ENCODE assay signal across 8 cellular contexts in the genomic region with DNA sequence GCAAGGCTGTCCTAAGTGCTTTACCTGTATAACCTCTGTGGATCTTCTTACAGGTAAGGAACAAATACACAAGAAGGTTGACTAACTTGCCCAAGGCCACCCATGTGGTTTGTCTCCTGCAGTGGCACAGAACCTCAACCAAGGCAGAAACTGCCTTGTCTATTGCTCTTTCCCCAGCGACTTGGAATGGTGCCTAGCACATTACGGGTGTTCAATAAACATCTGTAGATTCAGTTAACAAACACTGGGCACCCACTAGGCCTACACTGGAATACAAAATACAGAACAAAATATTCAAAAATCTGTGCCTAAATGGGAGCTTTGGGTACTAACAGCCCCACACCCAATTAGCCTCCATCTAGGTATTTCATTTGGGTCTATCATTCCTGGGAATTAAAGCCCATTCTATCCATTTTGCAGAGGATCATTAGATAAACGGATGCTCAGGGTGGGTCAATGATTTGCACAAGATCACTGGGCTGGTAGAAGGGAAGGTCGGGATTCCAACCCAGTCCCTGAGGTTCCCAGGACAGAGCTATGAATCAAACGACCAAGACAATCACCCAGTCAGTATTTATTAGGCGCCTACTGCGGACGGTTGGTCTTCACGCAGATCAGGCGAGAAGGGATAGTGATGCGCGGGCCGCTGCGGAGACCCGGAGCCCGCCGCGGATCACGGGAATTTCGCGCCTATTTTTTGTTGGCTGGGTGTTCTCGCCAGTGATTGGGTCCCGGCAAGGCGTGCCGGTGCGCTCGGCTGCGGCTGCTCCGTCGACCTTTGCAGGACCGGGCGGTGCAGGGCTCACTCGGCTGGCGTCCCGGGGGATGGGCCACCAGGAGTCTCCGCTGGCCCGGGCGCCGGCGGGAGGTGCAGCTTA. TPM values are rescaled to one million over a fixed set of nuclear protein-coding genes. Genes with fewer than 3 reads are reported as not detected.
DNase-seq lines count a peak whose midpoint lies in the region; ATAC-seq and TF ChIP-seq lines count a peak whose summit lies in the region.

A gene (plus strand): TSS at position 771 of the 878 bp plus-strand sequence. CDS start 55 bp downstream, at position 826.

- H2AK5ac ChIP-seq in IMR-90 (ENCODE audit: low read depth, low read length) = peak within 1 kb of the TSS; percentile 35; the same call in 1 of the 2 replicates

- H2AFZ ChIP-seq in IMR-90 (replicated peaks; ENCODE audit: low read length, poor library complexity) = peak within 1 kb of the TSS; percentile 100
- peak within 1 kb of the TSS; percentile 80 for H2AFZ ChIP-seq in hepatocyte

- H3K36me3 ChIP-seq in ES-I3 (ENCODE audit: insufficient read depth, low read length) (no peaks in the 10 kb centered on the region; the same call in 1 of the 2 replicates), IMR-90 (ENCODE audit: control insufficient read depth, insufficient read depth, low read length) (0 out of 2 replicates have a peak, but pooled peaks cover 1% of the 10 kb centered on the region), hepatocyte (replicated peaks; ENCODE audit: insufficient read depth, low read depth) (no peaks in the 10 kb centered on the region), skeletal muscle satellite cell (ENCODE audit: insufficient read depth, low read length) (peaks cover 7% of the 10 kb centered on the region)

- H3K9me3 ChIP-seq in ES-I3 (ENCODE audit: control insufficient read depth, insufficient read depth, low read length) (no peaks in the 10 kb centered on the region), IMR-90 (ENCODE audit: control insufficient read depth, insufficient read depth, low read length) (no peaks in the 10 kb centered on the region), hepatocyte (ENCODE audit: low read depth) (no peaks in the 10 kb centered on the region), skeletal muscle satellite cell (replicated peaks; ENCODE audit: low read length) (no peaks in the 10 kb centered on the region)

- no peak for TF ChIP-seq RAD21 in IMR-90 (IDR thresholded peaks at IDR 0.05; ENCODE audit: low read length)

- no peaks in the 10 kb centered on the region; the same call in 1 of the 2 replicates for H3K27me3 ChIP-seq in IMR-90 (ENCODE audit: control insufficient read depth, insufficient read depth, low read length)
- no peaks in the 10 kb centered on the region for H3K27me3 ChIP-seq in hepatocyte
- H3K27me3 ChIP-seq in skeletal muscle satellite cell (ENCODE audit: control insufficient read depth, insufficient read depth, low read length) = no peaks in the 10 kb centered on the region

- H2BK120ac ChIP-seq in IMR-90 (ENCODE audit: low read depth, low read length) = peak within 1 kb of the TSS; percentile 100

- in situ Hi-C loops in IMR-90 (cut with MboI; ENCODE audit: low sequenced_read_pairs) = loop anchor here (25.0 kb wide), 1 partner anchor 711 kb away; a partner anchor contains a TSS

- H3K14ac ChIP-seq in IMR-90 (replicated peaks; ENCODE audit: low read depth, low read length) = peak within 1 kb of the TSS; percentile 100

- H3K56ac ChIP-seq in IMR-90 (ENCODE audit: extremely low read depth, insufficient read depth, low read length) = peak within 1 kb of the TSS; percentile 100

- H3K4me3 ChIP-seq in IMR-90 (ENCODE audit: insufficient read depth, low read depth, low read length) (peak within 1 kb of the TSS; percentile 81), hepatocyte (peak within 1 kb of the TSS; percentile 97), skeletal muscle satellite cell (ENCODE audit: low read length) (peak within 1 kb of the TSS; percentile 88)

- BruUV-seq in IMR-90 (replicated peaks; lab: Mats Ljungman, UMichigan) = no TSS peak

- no peaks in the 10 kb centered on the region for H3K9me2 ChIP-seq in hepatocyte (replicated peaks; ENCODE audit: insufficient read depth)

- H3K4me1 ChIP-seq in ES-I3 (ENCODE audit: insufficient read depth, low read length) (peaks cover 17% of the 10 kb centered on the region; the same call in 1 of the 2 replicates), IMR-90 (ENCODE audit: control insufficient read depth, insufficient read depth, low read length) (no peaks in the 10 kb centered on the region), hepatocyte (ENCODE audit: insufficient read depth) (peaks cover 26% of the 10 kb centered on the region), skeletal muscle satellite cell (ENCODE audit: control insufficient read depth, insufficient read depth, low read length) (peaks cover 20% of the 10 kb centered on the region)

- ATAC-seq in GM21737 (IDR thresholded peaks at IDR 0.05; ENCODE audit: unreplicated experiment) (peak; percentile 36), IMR-90 (ENCODE audit: low read depth) (peak; percentile 59)

- peaks cover 3% of the 10 kb centered on the region; the same call in 1 of the 2 replicates for H3K9me1 ChIP-seq in IMR-90 (ENCODE audit: insufficient read depth, low read length)

- peak within 1 kb of the TSS; percentile 99 for H3K27ac ChIP-seq in IMR-90 (ENCODE audit: insufficient read depth, low read length)
- H3K27ac ChIP-seq in RWPE1 = peak within 1 kb of the TSS; percentile 99
- H3K27ac ChIP-seq in adipose tissue (ENCODE audit: low read depth, low read length) = peak within 1 kb of the TSS; percentile 100
- peak within 1 kb of the TSS; percentile 100 for H3K27ac ChIP-seq in hepatocyte

- H3K4me2 ChIP-seq in IMR-90 (ENCODE audit: low read depth, low read length) (peak within 1 kb of the TSS; percentile 98), hepatocyte (peak within 1 kb of the TSS; percentile 90), skeletal muscle satellite cell (ENCODE audit: low read length) (peak within 1 kb of the TSS; percentile 100)

- no peak for DNase-seq in IMR-90
- DNase-seq in RWPE1 (ENCODE audit: low spot score) = peak; percentile 89
- DNase-seq in hepatocyte (ENCODE audit: low spot score) = peak; percentile 86
- DNase-seq in GDM1 (lab: John Stamatoyannopoulos, UW) = no peak

- peaks cover 18 to 39% of the 10 kb centered on the region in 2 experiments; a peak in 3 of 4 replicates for H3K79me1 ChIP-seq in IMR-90 (ENCODE audit: low read depth in 1 of 2, low read length in 2 of 2)

- H3K9ac ChIP-seq in ES-I3 (ENCODE audit: low read depth, low read length) (peak within 1 kb of the TSS; percentile 93), IMR-90 (ENCODE audit: low read depth, low read length) (peak within 1 kb of the TSS; percentile 99), skeletal muscle satellite cell (ENCODE audit: low read depth, low read length) (peak within 1 kb of the TSS; percentile 100)

- peak within 1 kb of the TSS; percentile 95; the same call in 2 of the 3 replicates for H2BK15ac ChIP-seq in IMR-90 (ENCODE audit: low read depth, low read length)

- H3K23ac ChIP-seq in IMR-90 (ENCODE audit: low read depth, low read length) = peak within 1 kb of the TSS; percentile 100

- H2BK20ac ChIP-seq in IMR-90 (ENCODE audit: low read depth, low read length) = peak within 1 kb of the TSS; percentile 99

- H2AK9ac ChIP-seq in IMR-90 (replicated peaks; ENCODE audit: low read depth, low read length, poor library complexity) = peak within 1 kb of the TSS; percentile 98

- TF ChIP-seq POLR2A in IMR-90 (IDR thresholded peaks at IDR 0.05; ENCODE audit: low read depth, low read length) = no peak; the same call in 1 of the 2 replicates

- intact Hi-C loops in IMR-90 (cut with micrococcal nuclease) = loop anchor here (5.0 kb wide), 3 partner anchors 36 to 71 kb away; no protein-coding TSS in a partner anchor

- H3K18ac ChIP-seq in IMR-90 (ENCODE audit: low read depth, low read length) = peak within 1 kb of the TSS; percentile 99

- CTCF ChIA-PET in IMR-90 (lab: Yijun Ruan, JAX) (no interaction called here), RWPE1 (lab: Yijun Ruan, JAX) (interaction anchor here (1.1 kb wide), 1 partner anchor 8 kb away, joined by 5 read pairs; no protein-coding TSS in a partner anchor)

- peak within 1 kb of the TSS; percentile 99 for H3K4ac ChIP-seq in IMR-90 (ENCODE audit: low read depth, low read length)

- H3K79me2 ChIP-seq in hepatocyte = peaks cover 38% of the 10 kb centered on the region

- peak within 1 kb of the TSS; percentile 96 for H4K5ac ChIP-seq in IMR-90 (ENCODE audit: low read depth, low read length)

- H4K91ac ChIP-seq in IMR-90 (ENCODE audit: insufficient read depth, low read depth, low read length) = peak within 1 kb of the TSS; percentile 99

- H2BK5ac ChIP-seq in IMR-90 (ENCODE audit: low read depth, low read length, poor library complexity, severe bottlenecking) = peak within 1 kb of the TSS; percentile 98

- TF ChIP-seq CTCF in IMR-90 (conservative IDR thresholded peaks at IDR 0.05; ENCODE audit: low read depth, low read length) (no peak), RWPE1 (conservative IDR thresholded peaks at IDR 0.05; ENCODE audit: low read depth) (no peak), hepatocyte (IDR thresholded peaks at IDR 0.05; ENCODE audit: poor library complexity) (no peak)

- 2% methylated on average over 12 of the region's 40 CpGs; no CpG with 5 or more reads in 1 of the 2 experiments for WGBS in IMR-90 (ENCODE audit: extremely low coverage in 2 of 2, insufficient read length in 1 of 2), 2 experiments
- 1 to 2% (median 2%) methylated on average over 40 of the region's 40 CpGs for WGBS in adipose tissue, 3 donors
- WGBS in hepatocyte (ENCODE audit: low lambda C conversion rate, missing lambda C conversion rate) = 2% methylated on average over 39 of the region's 40 CpGs

- H4K20me1 ChIP-seq in IMR-90 (ENCODE audit: insufficient read depth, low read length) (peaks cover 22% of the 10 kb centered on the region), hepatocyte (ENCODE audit: insufficient read depth, poor library complexity, severe bottlenecking) (peaks cover 34% of the 10 kb centered on the region)

- H4K8ac ChIP-seq in IMR-90 (ENCODE audit: low read depth in 2 of 2, low read length in 2 of 2) = peak within 1 kb of the TSS; percentile 72 to 98

- dilution Hi-C loops in IMR-90 (cut with HindIII; ENCODE audit: low sequenced_read_pairs, unreplicated experiment) = no loop called here

- POLR2A ChIA-PET in IMR-90 (lab: Charles Lee; ENCODE audit: unreplicated experiment) = no interaction called here
- POLR2A ChIA-PET in RWPE1 (lab: Yijun Ruan, JAX; ENCODE audit: low non-redundant PET) = no interaction called here

TF ChIP-seq in IMR-90, 13 proteins besides CTCF, POLR2A, EP300 and RAD21 (continues in another document):
- TF ChIP-seq SMC3 (IDR thresholded peaks at IDR 0.05; ENCODE audit: low read depth, low read length) = no peak

RNA-seq across cellular contexts. Expression of the gene that starts here (rescaled TPM):
- 11.1 and 11.4 TPM in 2 replicates for total RNA-seq in IMR-90 (2012; rRNA removed)
- 12.0 and 12.6 TPM in 2 replicates for polyA plus RNA-seq in IMR-90 (2012; rRNA removed)
- polyA plus RNA-seq in IMR-90 (2012; cell fraction: cytosol; rRNA removed) = 6.9 and 9.3 TPM in 2 replicates
- 22.9 and 28.4 TPM in 2 replicates for polyA plus RNA-seq in IMR-90 (2012; cell fraction: nucleus; rRNA removed; ENCODE audit: low replicate concordance)
- 1 to 10 TPM; 4.0 to 7.7 (median 5.8) TPM for polyA plus RNA-seq in adipose tissue
- 19.3 and 22.9 TPM in 2 replicates for total RNA-seq in hepatocyte
- polyA plus RNA-seq in hepatocyte = 12.6 and 14.2 TPM in 2 replicates
- total RNA-seq in skeletal muscle satellite cell (2012; rRNA removed) = 11.7 and 17.7 TPM in 2 replicates

Comparison
In these comparisons a context has a peak if more than half of its experiments do, and no peak if none do; other contexts are left out.
1. DNase-seq: peak in RWPE1 (single experiment) and hepatocyte (single experiment); none in IMR-90 (single experiment) and GDM1 (single experiment).
2. Peak in every context shown above with its lines, with median percentiles within 50 percentile points of each other: H3K9ac ChIP-seq, H3K27ac ChIP-seq, H3K4me2 ChIP-seq and H3K4me3 ChIP-seq.